ENCODE assay signal across 11 cellular contexts in the genomic region with DNA sequence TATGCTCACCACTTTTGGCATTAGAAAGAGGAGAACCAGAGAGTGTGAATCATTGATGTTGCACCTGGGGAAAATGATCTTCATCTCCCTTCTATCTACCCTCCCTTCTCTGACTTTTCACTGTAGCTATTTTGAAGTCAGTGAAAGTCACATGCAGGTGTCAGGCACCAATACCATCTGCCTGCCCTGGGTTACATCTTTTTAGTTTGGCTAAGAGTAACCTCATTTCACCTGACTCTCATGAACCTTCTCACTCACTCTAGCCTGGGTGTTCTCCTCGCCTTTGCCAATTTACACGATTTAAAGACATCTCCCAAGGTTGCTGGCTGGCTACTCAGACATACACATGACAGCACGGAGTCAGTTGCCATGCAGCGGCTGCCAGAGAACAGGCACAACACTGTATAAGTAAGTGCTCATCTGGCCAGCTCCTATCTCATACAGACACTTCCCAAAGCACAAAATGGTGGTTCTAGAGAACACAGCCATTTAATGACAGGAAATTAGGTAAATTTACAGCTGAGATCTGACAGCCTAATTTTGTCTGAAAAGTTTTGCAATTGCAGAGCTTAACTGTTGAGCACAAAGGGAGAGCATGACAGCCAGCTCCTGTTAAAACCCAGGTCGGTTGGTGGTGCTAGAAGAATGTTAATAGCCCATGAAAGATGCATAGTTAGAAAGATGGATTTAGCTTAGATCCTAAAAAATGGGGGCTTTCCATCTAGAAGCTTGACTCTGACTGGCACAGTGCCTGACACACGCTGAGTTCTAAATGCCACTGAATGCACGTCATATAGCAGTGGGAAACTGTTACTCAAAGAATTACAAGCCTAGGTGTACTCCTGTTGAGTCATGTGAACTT. TPM values are rescaled to one million over a fixed set of nuclear protein-coding genes. Genes with fewer than 3 reads are reported as not detected.
DNase-seq lines count a peak whose midpoint lies in the region; ATAC-seq and TF ChIP-seq lines count a peak whose summit lies in the region.
"Had no signal": no experiment of that assay in that cellular context is flagged by ENCODE, and none has a peak within 500 bp of the region (broad histone marks: within the 10 kb centered on the region; RNA-seq: fewer than 3 reads in every experiment).

No MANE protein-coding gene starts in this region.

- no peak overlapping the region for H3K4me3 ChIP-seq in right lobe of liver

- no peak for TF ChIP-seq POLR2A in right lobe of liver (IDR thresholded peaks at IDR 0.05)

- no peaks in the 10 kb centered on the region for H3K9me3 Mint-ChIP-seq in activated naive CD4-positive, alpha-beta T cell treated with anti-CD3 and anti-CD28 coated beads, Interleukin-2, amount 10 ng/mL, durations not matched to agents 7 days and 5 days
- H3K9me3 Mint-ChIP-seq in natural killer cell treated with Interleukin-12 subunit alpha and Interleukin-12 subunit beta and Interleukin-15 and Interleukin-18, amount 100 ng/mL, for 72 hours: no peaks in the 10 kb centered on the region

- H3K4me3 Mint-ChIP-seq in activated naive CD4-positive, alpha-beta T cell treated with anti-CD3 and anti-CD28 coated beads, Interleukin-2, amount 10 ng/mL, durations not matched to agents 7 days and 5 days: no peak overlapping the region
- H3K4me3 Mint-ChIP-seq in natural killer cell treated with Interleukin-12 subunit alpha and Interleukin-12 subunit beta and Interleukin-15 and Interleukin-18, amount 100 ng/mL, for 72 hours: no peak overlapping the region

- peaks cover 0 to 4% (median 2%) of the 10 kb centered on the region in 4 donors for H3K36me3 ChIP-seq in right lobe of liver

- peaks cover 82% of the 10 kb centered on the region for H3K36me3 Mint-ChIP-seq in activated naive CD4-positive, alpha-beta T cell treated with anti-CD3 and anti-CD28 coated beads, Interleukin-2, amount 10 ng/mL, durations not matched to agents 7 days and 5 days
- H3K36me3 Mint-ChIP-seq in natural killer cell treated with Interleukin-12 subunit alpha and Interleukin-12 subunit beta and Interleukin-15 and Interleukin-18, amount 100 ng/mL, for 72 hours: peaks cover 67% of the 10 kb centered on the region

- H3K9me3 ChIP-seq in right lobe of liver: no peaks in the 10 kb centered on the region

- ATAC-seq in natural killer cell treated with Interleukin-12 subunit alpha and Interleukin-12 subunit beta and Interleukin-15 and Interleukin-18, amount 100 ng/mL, for 72 hours: no peak
- ATAC-seq in right lobe of liver: no peak

- intact Hi-C loops in right lobe of liver (cut with DNase I): no loop called here

- TF ChIP-seq CTCF in right lobe of liver (IDR thresholded peaks at IDR 0.05): no peak

- H3K27ac Mint-ChIP-seq in activated naive CD4-positive, alpha-beta T cell treated with anti-CD3 and anti-CD28 coated beads, Interleukin-2, amount 10 ng/mL, durations not matched to agents 7 days and 5 days: peak overlapping the region; percentile 80
- H3K27ac Mint-ChIP-seq in natural killer cell treated with Interleukin-12 subunit alpha and Interleukin-12 subunit beta and Interleukin-15 and Interleukin-18, amount 100 ng/mL, for 72 hours: peak overlapping the region; percentile 57 to 62

- CTCF ChIA-PET in activated naive CD4-positive, alpha-beta T cell treated with anti-CD3 and anti-CD28 coated beads, Interleukin-2, amount 10 ng/mL, durations not matched to agents 7 days and 5 days (lab: Charles Lee): interaction anchor here (0.7 to 4.0 kb wide), 8 partner anchors 10 to 144 kb away, joined by 3 to 17 read pairs (median 4); no protein-coding TSS in a partner anchor

- H3K27me3 Mint-ChIP-seq in activated naive CD4-positive, alpha-beta T cell treated with anti-CD3 and anti-CD28 coated beads, Interleukin-2, amount 10 ng/mL, durations not matched to agents 7 days and 5 days: no peaks in the 10 kb centered on the region
- H3K27me3 Mint-ChIP-seq in natural killer cell treated with Interleukin-12 subunit alpha and Interleukin-12 subunit beta and Interleukin-15 and Interleukin-18, amount 100 ng/mL, for 72 hours: no peaks in the 10 kb centered on the region

- WGBS in right lobe of liver (ENCODE audit: insufficient coverage, low coverage, low lambda C conversion rate, missing lambda C conversion rate): 86% methylated on average over 7 of the region's 7 CpGs

- H3K4me1 ChIP-seq in right lobe of liver: peaks cover 0 to 9% (median 4%) of the 10 kb centered on the region in 4 donors

- no peaks in the 10 kb centered on the region for H3K27me3 ChIP-seq in right lobe of liver

- H3K27ac ChIP-seq in right lobe of liver: no peak overlapping the region

- H3K4me1 Mint-ChIP-seq in activated naive CD4-positive, alpha-beta T cell treated with anti-CD3 and anti-CD28 coated beads, Interleukin-2, amount 10 ng/mL, durations not matched to agents 7 days and 5 days: peaks cover 23% of the 10 kb centered on the region
- peaks cover 42 to 44% of the 10 kb centered on the region in 2 donors for H3K4me1 Mint-ChIP-seq in natural killer cell treated with Interleukin-12 subunit alpha and Interleukin-12 subunit beta and Interleukin-15 and Interleukin-18, amount 100 ng/mL, for 72 hours (ENCODE audit: low read depth in 2 of 2)

- DNase-seq in Daoy (ENCODE audit: low read depth): peak; percentile 81
- peak; percentile 28 for DNase-seq in HT1080 (ENCODE audit: low read depth)
- no peak for DNase-seq in activated naive CD4-positive, alpha-beta T cell treated with anti-CD3 and anti-CD28 coated beads, Interleukin-2, amount 10 ng/mL, durations not matched to agents 7 days and 5 days
- DNase-seq in natural killer cell treated with Interleukin-12 subunit alpha and Interleukin-12 subunit beta and Interleukin-15 and Interleukin-18, amount 100 ng/mL, for 72 hours (ENCODE audit: low spot score): no peak
- no peak for DNase-seq in ecto neural progenitor cell (ENCODE audit: low spot score)
- no peak for DNase-seq in NCI-H345 (lab: John Stamatoyannopoulos, UW)
- no peak for DNase-seq in putamen (ENCODE audit: low spot score)
- DNase-seq in right lobe of liver: no peak
- DNase-seq: NCI-H524 treated with DMSO at 0.1 percent for 48 hours, retina had no signal

RNA-seq across cellular contexts. Expression of gene LCP1, which starts 32.5 kb away (rescaled TPM):
- total RNA-seq in Daoy (2014; rRNA removed; shearing (Covaris generic)): 7.9 and 16.5 TPM in 2 replicates
- total RNA-seq in HT1080 (2014; rRNA removed; shearing (Covaris generic)): 344 and 370 TPM in 2 replicates
- 67.5 and 70.0 TPM in 2 replicates for polyA plus RNA-seq in HT1080 (2015; cell fraction: cytosol; rRNA removed)
- polyA plus RNA-seq in HT1080 (2015; cell fraction: nucleus; rRNA removed): 196 and 227 TPM in 2 replicates
- 1,000 to 10,000 TPM in 1 of 2 donors, 100 to 1,000 TPM in 1; 844 to 1,356 TPM for total RNA-seq in natural killer cell treated with Interleukin-12 subunit alpha and Interleukin-12 subunit beta and Interleukin-15 and Interleukin-18, amount 100 ng/mL, for 72 hours
- total RNA-seq in right lobe of liver: 10 to 100 TPM; 19.7 to 58.1 (median 22.8) TPM

RNA-seq across cellular contexts. Expression of gene CPB2, which starts 44.7 kb away (rescaled TPM):
- total RNA-seq in Daoy (2014; rRNA removed; shearing (Covaris generic)): not detected in 2 replicates
- 0.21 TPM in 1 of 2 replicates, not detected in the other for total RNA-seq in HT1080 (2014; rRNA removed; shearing (Covaris generic))
- polyA plus RNA-seq in HT1080 (2015; cell fraction: cytosol; rRNA removed): 0.06 and 0.28 TPM in 2 replicates
- not detected in 2 replicates for polyA plus RNA-seq in HT1080 (2015; cell fraction: nucleus; rRNA removed)
- total RNA-seq in natural killer cell treated with Interleukin-12 subunit alpha and Interleukin-12 subunit beta and Interleukin-15 and Interleukin-18, amount 100 ng/mL, for 72 hours: not detected
- total RNA-seq in right lobe of liver: 100 to 1,000 TPM; 342 to 693 (median 554) TPM
- polyA plus RNA-seq: esophagus had no signal

Comparison
In these comparisons a context has a peak if more than half of its experiments do, and no peak if none do; other contexts are left out.
1. DNase-seq: peak in Daoy (single experiment) and HT1080 (single experiment); none in activated naive CD4-positive, alpha-beta T cell treated with anti-CD3 and anti-CD28 coated beads, Interleukin-2, amount 10 ng/mL, durations not matched to agents 7 days and 5 days (single experiment), natural killer cell treated with Interleukin-12 subunit alpha and Interleukin-12 subunit beta and Interleukin-15 and Interleukin-18, amount 100 ng/mL, for 72 hours (single experiment), ecto neural progenitor cell (single experiment), NCI-H345 (single experiment), putamen (single experiment) and right lobe of liver (0 of 3).
2. RNA of gene CPB2, which starts 44.7 kb away (total RNA-seq): 342 to 693 TPM in right lobe of liver; 0.21 TPM in HT1080, not detected in Daoy and not detected in natural killer cell treated with Interleukin-12 subunit alpha and Interleukin-12 subunit beta and Interleukin-15 and Interleukin-18, amount 100 ng/mL, for 72 hours; every median in the first group is over 100 times any median in the second.